In the genomic region with DNA sequence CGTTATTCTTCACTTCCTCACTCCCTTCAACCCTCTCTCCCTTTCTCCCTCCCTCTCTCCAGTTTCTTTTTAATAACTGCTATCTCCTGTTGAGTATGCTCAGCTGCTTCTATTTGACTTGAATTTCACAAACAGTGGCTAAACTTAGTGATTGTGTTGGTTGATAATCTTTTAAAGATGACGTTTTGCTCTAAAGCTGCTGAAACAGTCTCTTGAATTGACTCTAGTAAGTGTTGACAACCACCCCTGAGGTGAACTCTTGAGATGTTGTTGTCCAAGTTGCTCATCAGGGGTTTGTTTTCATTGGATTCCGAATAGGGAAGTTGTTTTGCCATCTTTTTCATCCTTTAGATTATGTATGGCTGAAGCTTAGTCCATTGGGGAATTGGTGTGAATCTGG, we compare ENCODE assay signal across 27 cellular contexts.
DNase-seq lines count a peak whose midpoint lies in the region; ATAC-seq, FAIRE-seq and TF ChIP-seq lines count a peak whose summit lies in the region.
"Had no signal": no experiment of that assay in that cellular context is flagged by ENCODE, and none has a peak within 500 bp of the region (broad histone marks: within the 10 kb centered on the region; RNA-seq: fewer than 3 reads in every experiment).

No MANE protein-coding gene starts in this region.

- no peak overlapping the region for H3K4me2 ChIP-seq in smooth muscle cell

- no peaks in the 10 kb centered on the region for H3F3A ChIP-seq in smooth muscle cell (ENCODE audit: low read depth)

- ATAC-seq in GM18861 (IDR thresholded peaks at IDR 0.05; ENCODE audit: unreplicated experiment), result no peak
- ATAC-seq: stimulated activated naive CD8-positive, alpha-beta T cell treated with anti-CD3 and anti-CD28 coated beads, Interleukin-15, amount 100 ng/mL, for 72 hours had no signal

- H3K27me3 ChIP-seq in HUES48 (ENCODE audit: control insufficient read depth, insufficient read depth, low read length) (no peaks in the 10 kb centered on the region), smooth muscle cell (ENCODE audit: low read depth) (no peaks in the 10 kb centered on the region)
- H3K27me3 ChIP-seq: spleen, tibial artery had no signal

- H2AFZ ChIP-seq in smooth muscle cell (ENCODE audit: low read depth), result peak overlapping the region; percentile 44

- no peaks in the 10 kb centered on the region for H4K20me1 ChIP-seq in smooth muscle cell (ENCODE audit: low read depth)

- H3K79me2 ChIP-seq in smooth muscle cell (ENCODE audit: low read depth), result no peaks in the 10 kb centered on the region

- H3K4me3 ChIP-seq in HUES48 (ENCODE audit: low read depth, low read length) (peak overlapping the region; percentile 7; the same call in 1 of the 2 replicates), astrocyte of the spinal cord (ENCODE audit: low read depth, low read length) (no peak overlapping the region), smooth muscle cell (no peak overlapping the region)
- H3K4me3 ChIP-seq: spleen, tibial artery had no signal

- H3K9ac ChIP-seq in HUES48 (ENCODE audit: low read depth, low read length) (no peak overlapping the region), smooth muscle cell (ENCODE audit: low read depth) (no peak overlapping the region)

- 41% methylated on average over 3 of the region's 3 CpGs for WGBS in smooth muscle cell (ENCODE audit: low lambda C conversion rate)

- H3K4me1 ChIP-seq in HUES48 (ENCODE audit: control insufficient read depth, insufficient read depth, low read length) (peaks cover 21% of the 10 kb centered on the region), smooth muscle cell (ENCODE audit: low read depth) (no peaks in the 10 kb centered on the region)
- H3K4me1 ChIP-seq: spleen had no signal

- no peaks in the 10 kb centered on the region for H3K36me3 ChIP-seq in HUES48 (ENCODE audit: control insufficient read depth, insufficient read depth, low read length)
- H3K36me3 ChIP-seq in smooth muscle cell (ENCODE audit: low read depth), result no peaks in the 10 kb centered on the region
- H3K36me3 ChIP-seq: spleen, tibial artery had no signal

- peak overlapping the region; percentile 95 for H3K27ac ChIP-seq in HUES48 (ENCODE audit: low read depth, low read length)
- no peak overlapping the region for H3K27ac ChIP-seq in smooth muscle cell (ENCODE audit: low read depth)
- H3K27ac ChIP-seq: spleen, tibial artery had no signal

- peak; percentile 35 for DNase-seq in astrocyte of the spinal cord (ENCODE audit: low read depth, low spot score)
- DNase-seq in fibroblast of peridontal ligament (ENCODE audit: extremely low read depth), result peak; percentile 19
- DNase-seq in smooth muscle cell (lab: John Stamatoyannopoulos, UW; ENCODE audit: unreplicated experiment), result no peak
- DNase-seq in frontal cortex (ENCODE audit: low spot score in 2 of 2), result no peak
- no peak for DNase-seq in GM13977 (ENCODE audit: low spot score)
- DNase-seq: activated CD4-positive, alpha-beta memory T cell treated with anti-CD3 and anti-CD28 coated beads, Interleukin-2, amount 10 ng/mL, durations not matched to agents 7 days and 5 days; activated CD4-positive, alpha-beta T cell treated with anti-CD3 and anti-CD28 coated beads for 1 hour; activated CD8-positive, alpha-beta memory T cell treated with anti-CD3 and anti-CD28 coated beads, Interleukin-2, amount 50 U/mL, for 4 hours; activated naive CD4-positive, alpha-beta T cell treated with Interleukin-2 at 50 U/mL for 16 hours; C1 segment of cervical spinal cord; COR-L47; DMS53; foreskin melanocyte; HCEC 1CT; Karpas-422; kidney glomerular epithelial cell; NCI-H526; NK-92 treated with Interleukin-12 subunit alpha and Interleukin-12 subunit beta, amount 100 ng/mL, for 24 hours; SHP77; spleen; stimulated activated CD4-positive, alpha-beta T cell treated with anti-CD3 and anti-CD28 coated beads, Interleukin-2, amount 100 ng/mL, for 48 hours; stimulated activated naive CD8-positive, alpha-beta T cell treated with anti-CD3 and anti-CD28 coated beads, Interleukin-15, amount 100 ng/mL, for 72 hours; tibial artery had no signal

- TF ChIP-seq CTCF in astrocyte of the spinal cord (IDR thresholded peaks at IDR 0.05; ENCODE audit: low read depth, low read length) (no peak), smooth muscle cell (IDR thresholded peaks at IDR 0.05; ENCODE audit: borderline replicate concordance, insufficient read depth, poor library complexity, severe bottlenecking) (no peak), GM13977 (IDR thresholded peaks at IDR 0.05; ENCODE audit: extremely low read depth, insufficient read depth, missing control alignments) (no peak)

- FAIRE-seq in frontal cortex (lab: Jason Lieb, UNC), result no peak
- FAIRE-seq: colon, GM12891 had no signal

- H3K9me3 ChIP-seq in HUES48 (ENCODE audit: control insufficient read depth, insufficient read depth, low read length) (no peaks in the 10 kb centered on the region), smooth muscle cell (replicated peaks; ENCODE audit: low read depth) (no peaks in the 10 kb centered on the region)
- H3K9me3 ChIP-seq: spleen, tibial artery had no signal

- in situ Hi-C loops in astrocyte of the spinal cord (cut with HindIII; ENCODE audit: low sequenced_read_pairs), result no loop called here
- in situ Hi-C loops in GM13977 (cut with MboI; ENCODE audit: low pct_unique_long_range_greater_than_20kb, low sequenced_read_pairs, unreplicated experiment), result no loop called here

Comparison
In these comparisons a context has a peak if more than half of its experiments do, and no peak if none do; other contexts are left out.
1. DNase-seq: peak in astrocyte of the spinal cord (single experiment) and fibroblast of peridontal ligament (single experiment); none in smooth muscle cell (single experiment), frontal cortex (0 of 2) and GM13977 (single experiment).